ENCODE assay signal across 1 cellular context in genomic region chr16:69367980-69368379, GRCh38.
TF ChIP-seq lines count a peak whose summit lies in the region.

No MANE protein-coding gene starts in this region.

TF ChIP-seq in WTC11, 78 proteins besides CTCF, POLR2A, EP300 and RAD21 (continued from another document):
- TF ChIP-seq PREB (CRISPR knock-in tag; IDR thresholded peaks at IDR 0.05; ENCODE audit: borderline replicate concordance) (no peak), NFE2L1 (CRISPR knock-in tag; IDR thresholded peaks at IDR 0.05) (no peak), ESRRA (CRISPR knock-in tag; IDR thresholded peaks at IDR 0.05; ENCODE audit: borderline replicate concordance) (no peak), RORB (CRISPR knock-in tag; IDR thresholded peaks at IDR 0.05) (no peak), ATF2 (CRISPR knock-in tag; IDR thresholded peaks at IDR 0.05; ENCODE audit: borderline replicate concordance, low read depth) (no peak), E2F4 (CRISPR knock-in tag; IDR thresholded peaks at IDR 0.05; ENCODE audit: borderline replicate concordance, low read depth) (no peak), CBFB (CRISPR knock-in tag; IDR thresholded peaks at IDR 0.05; ENCODE audit: low read depth) (no peak), ZNF281 (CRISPR knock-in tag; IDR thresholded peaks at IDR 0.05) (no peak)
